Comparison of ENCODE assay signal across 27 cellular contexts in the genomic region with DNA sequence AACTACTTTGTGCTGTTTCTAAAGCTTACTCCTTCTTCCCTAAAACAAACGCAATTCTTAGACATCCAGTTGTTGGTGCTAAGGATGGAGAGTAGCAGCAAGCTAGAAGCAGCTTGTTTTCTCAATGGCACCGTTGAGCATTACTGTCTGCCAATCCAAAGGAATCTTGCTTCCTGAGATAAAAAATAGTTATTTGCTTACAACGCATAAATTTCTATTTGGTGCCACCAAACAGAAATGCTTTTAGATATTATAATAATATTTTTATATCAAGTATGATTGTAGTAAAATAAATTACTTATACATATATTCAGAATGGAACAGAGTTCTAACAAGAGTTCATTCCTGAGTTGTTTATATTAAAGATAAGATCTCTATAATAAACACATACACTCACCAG.
"Had no signal": no experiment of that assay in that cellular context is flagged by ENCODE, and none has a peak within 500 bp of the region (broad histone marks: within the 10 kb centered on the region; RNA-seq: fewer than 3 reads in every experiment).

No MANE protein-coding gene starts in this region.

- ATAC-seq: left colon, left lung, lower lobe of right lung, natural killer cell, sciatic nerve had no signal

- H3K79me2 ChIP-seq: parathyroid adenoma had no signal

- H3K9me3 ChIP-seq: neutrophil, suprapubic skin, uterus had no signal

- H2AFZ ChIP-seq: neural progenitor cell, parathyroid adenoma had no signal

- H3K4me1 ChIP-seq: left lung, lower lobe of right lung, neural progenitor cell, parathyroid adenoma, right atrium auricular region, suprapubic skin, tibial nerve, uterus had no signal

- H3K4me3 ChIP-seq: left lung, lower lobe of right lung, neural progenitor cell, right atrium auricular region, skin epidermis, suprapubic skin, tibial nerve, uterus had no signal

- H3K4me2 ChIP-seq: neural progenitor cell had no signal

- H3K27me3 ChIP-seq: left lung, neural progenitor cell, neutrophil, right atrium auricular region, suprapubic skin, tibial nerve, uterus had no signal

- H3K36me3 ChIP-seq: left lung, lower lobe of right lung, neural progenitor cell, neutrophil, right atrium auricular region, suprapubic skin, tibial nerve, uterus had no signal

- FAIRE-seq: islet of Langerhans had no signal

- H3K9ac ChIP-seq: neural progenitor cell, parathyroid adenoma had no signal

- H3K27ac ChIP-seq: left lung, lower lobe of right lung, neural progenitor cell, neutrophil, parathyroid adenoma, right atrium auricular region, skin epidermis, suprapubic skin, tibial nerve, uterus had no signal

- DNase-seq: hypothalamus; immature natural killer cell; kidney; left colon; left lung; lower lobe of right lung; mammary epithelial cell; mesendoderm; naive B cell; natural killer cell; nephron progenitor cell; occipital lobe; stimulated activated CD4-positive, alpha-beta T cell treated with anti-CD3 and anti-CD28 coated beads, Interleukin-12 subunit alpha, Interleukin-12 subunit beta, amount 100 ng/mL, for 4 hours; stimulated activated CD4-positive, alpha-beta T cell treated with anti-CD3 and anti-CD28 coated beads, Interleukin-15, amount 100 ng/mL, for 24 hours; stimulated activated CD4-positive, alpha-beta T cell treated with anti-CD3 and anti-CD28 coated beads, Interleukin-2, amount 100 ng/mL, for 24 hours; stimulated activated CD4-positive, alpha-beta T cell treated with anti-CD3 and anti-CD28 coated beads, Interleukin-4, amount 100 ng/mL, for 1 hour; stimulated activated naive CD4-positive, alpha-beta T cell; uterus had no signal
